In the genomic region with DNA sequence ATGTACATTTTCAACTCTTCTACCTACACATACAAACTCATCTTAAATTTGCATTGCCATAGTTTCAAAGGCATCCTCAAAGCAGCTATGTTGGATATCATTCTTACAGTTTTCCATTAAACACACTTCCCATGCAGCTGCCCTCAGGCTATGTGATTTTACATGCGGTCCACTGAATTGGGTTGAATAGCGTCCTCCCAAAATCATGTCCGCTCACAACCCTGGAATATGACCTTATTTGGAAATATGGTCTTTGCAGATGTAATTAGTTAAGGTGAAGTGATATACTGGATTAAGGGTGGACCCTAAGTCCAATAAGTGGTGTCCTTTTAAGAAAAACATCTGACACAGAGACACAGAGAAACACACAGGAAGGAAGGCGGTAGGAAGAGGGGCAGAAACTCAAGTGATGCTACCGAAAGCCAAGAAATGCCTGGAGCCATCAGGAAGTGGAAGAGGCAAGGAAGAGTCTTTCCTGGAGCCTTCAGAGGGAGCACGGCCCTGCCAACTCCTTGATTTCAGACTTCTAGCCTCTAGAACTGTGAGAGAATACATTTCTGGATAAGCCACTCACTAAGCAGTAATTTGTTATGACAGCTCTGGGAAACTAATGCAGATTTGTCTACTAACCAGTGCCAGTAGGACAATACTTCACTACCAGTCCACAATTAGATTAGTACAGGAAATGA, we compare ENCODE assay signal across 2 cellular contexts.
TF ChIP-seq lines count a peak whose summit lies in the region.

No MANE protein-coding gene starts in this region.

TF ChIP-seq in GM23338, 12 proteins besides CTCF, POLR2A, EP300 and RAD21:
- TF ChIP-seq, protein P1, sequence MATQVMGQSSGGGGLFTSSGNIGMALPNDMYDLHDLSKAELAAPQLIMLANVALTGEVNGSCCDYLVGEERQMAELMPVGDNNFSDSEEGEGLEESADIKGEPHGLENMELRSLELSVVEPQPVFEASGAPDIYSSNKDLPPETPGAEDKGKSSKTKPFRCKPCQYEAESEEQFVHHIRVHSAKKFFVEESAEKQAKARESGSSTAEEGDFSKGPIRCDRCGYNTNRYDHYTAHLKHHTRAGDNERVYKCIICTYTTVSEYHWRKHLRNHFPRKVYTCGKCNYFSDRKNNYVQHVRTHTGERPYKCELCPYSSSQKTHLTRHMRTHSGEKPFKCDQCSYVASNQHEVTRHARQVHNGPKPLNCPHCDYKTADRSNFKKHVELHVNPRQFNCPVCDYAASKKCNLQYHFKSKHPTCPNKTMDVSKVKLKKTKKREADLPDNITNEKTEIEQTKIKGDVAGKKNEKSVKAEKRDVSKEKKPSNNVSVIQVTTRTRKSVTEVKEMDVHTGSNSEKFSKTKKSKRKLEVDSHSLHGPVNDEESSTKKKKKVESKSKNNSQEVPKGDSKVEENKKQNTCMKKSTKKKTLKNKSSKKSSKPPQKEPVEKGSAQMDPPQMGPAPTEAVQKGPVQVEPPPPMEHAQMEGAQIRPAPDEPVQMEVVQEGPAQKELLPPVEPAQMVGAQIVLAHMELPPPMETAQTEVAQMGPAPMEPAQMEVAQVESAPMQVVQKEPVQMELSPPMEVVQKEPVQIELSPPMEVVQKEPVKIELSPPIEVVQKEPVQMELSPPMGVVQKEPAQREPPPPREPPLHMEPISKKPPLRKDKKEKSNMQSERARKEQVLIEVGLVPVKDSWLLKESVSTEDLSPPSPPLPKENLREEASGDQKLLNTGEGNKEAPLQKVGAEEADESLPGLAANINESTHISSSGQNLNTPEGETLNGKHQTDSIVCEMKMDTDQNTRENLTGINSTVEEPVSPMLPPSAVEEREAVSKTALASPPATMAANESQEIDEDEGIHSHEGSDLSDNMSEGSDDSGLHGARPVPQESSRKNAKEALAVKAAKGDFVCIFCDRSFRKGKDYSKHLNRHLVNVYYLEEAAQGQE (IDR thresholded peaks at IDR 0.05; ENCODE audit: unreplicated experiment): no peak
- no peak for TF ChIP-seq POLR2AphosphoS5 (IDR thresholded peaks at IDR 0.05; ENCODE audit: low read depth)
- no peak for TF ChIP-seq CREB1 (CRISPR knock-in tag; IDR thresholded peaks at IDR 0.05; ENCODE audit: low read depth)
- no peak for TF ChIP-seq EZH2phosphoT487 (IDR thresholded peaks at IDR 0.05; ENCODE audit: unreplicated experiment)
- TF ChIP-seq, protein P2, sequence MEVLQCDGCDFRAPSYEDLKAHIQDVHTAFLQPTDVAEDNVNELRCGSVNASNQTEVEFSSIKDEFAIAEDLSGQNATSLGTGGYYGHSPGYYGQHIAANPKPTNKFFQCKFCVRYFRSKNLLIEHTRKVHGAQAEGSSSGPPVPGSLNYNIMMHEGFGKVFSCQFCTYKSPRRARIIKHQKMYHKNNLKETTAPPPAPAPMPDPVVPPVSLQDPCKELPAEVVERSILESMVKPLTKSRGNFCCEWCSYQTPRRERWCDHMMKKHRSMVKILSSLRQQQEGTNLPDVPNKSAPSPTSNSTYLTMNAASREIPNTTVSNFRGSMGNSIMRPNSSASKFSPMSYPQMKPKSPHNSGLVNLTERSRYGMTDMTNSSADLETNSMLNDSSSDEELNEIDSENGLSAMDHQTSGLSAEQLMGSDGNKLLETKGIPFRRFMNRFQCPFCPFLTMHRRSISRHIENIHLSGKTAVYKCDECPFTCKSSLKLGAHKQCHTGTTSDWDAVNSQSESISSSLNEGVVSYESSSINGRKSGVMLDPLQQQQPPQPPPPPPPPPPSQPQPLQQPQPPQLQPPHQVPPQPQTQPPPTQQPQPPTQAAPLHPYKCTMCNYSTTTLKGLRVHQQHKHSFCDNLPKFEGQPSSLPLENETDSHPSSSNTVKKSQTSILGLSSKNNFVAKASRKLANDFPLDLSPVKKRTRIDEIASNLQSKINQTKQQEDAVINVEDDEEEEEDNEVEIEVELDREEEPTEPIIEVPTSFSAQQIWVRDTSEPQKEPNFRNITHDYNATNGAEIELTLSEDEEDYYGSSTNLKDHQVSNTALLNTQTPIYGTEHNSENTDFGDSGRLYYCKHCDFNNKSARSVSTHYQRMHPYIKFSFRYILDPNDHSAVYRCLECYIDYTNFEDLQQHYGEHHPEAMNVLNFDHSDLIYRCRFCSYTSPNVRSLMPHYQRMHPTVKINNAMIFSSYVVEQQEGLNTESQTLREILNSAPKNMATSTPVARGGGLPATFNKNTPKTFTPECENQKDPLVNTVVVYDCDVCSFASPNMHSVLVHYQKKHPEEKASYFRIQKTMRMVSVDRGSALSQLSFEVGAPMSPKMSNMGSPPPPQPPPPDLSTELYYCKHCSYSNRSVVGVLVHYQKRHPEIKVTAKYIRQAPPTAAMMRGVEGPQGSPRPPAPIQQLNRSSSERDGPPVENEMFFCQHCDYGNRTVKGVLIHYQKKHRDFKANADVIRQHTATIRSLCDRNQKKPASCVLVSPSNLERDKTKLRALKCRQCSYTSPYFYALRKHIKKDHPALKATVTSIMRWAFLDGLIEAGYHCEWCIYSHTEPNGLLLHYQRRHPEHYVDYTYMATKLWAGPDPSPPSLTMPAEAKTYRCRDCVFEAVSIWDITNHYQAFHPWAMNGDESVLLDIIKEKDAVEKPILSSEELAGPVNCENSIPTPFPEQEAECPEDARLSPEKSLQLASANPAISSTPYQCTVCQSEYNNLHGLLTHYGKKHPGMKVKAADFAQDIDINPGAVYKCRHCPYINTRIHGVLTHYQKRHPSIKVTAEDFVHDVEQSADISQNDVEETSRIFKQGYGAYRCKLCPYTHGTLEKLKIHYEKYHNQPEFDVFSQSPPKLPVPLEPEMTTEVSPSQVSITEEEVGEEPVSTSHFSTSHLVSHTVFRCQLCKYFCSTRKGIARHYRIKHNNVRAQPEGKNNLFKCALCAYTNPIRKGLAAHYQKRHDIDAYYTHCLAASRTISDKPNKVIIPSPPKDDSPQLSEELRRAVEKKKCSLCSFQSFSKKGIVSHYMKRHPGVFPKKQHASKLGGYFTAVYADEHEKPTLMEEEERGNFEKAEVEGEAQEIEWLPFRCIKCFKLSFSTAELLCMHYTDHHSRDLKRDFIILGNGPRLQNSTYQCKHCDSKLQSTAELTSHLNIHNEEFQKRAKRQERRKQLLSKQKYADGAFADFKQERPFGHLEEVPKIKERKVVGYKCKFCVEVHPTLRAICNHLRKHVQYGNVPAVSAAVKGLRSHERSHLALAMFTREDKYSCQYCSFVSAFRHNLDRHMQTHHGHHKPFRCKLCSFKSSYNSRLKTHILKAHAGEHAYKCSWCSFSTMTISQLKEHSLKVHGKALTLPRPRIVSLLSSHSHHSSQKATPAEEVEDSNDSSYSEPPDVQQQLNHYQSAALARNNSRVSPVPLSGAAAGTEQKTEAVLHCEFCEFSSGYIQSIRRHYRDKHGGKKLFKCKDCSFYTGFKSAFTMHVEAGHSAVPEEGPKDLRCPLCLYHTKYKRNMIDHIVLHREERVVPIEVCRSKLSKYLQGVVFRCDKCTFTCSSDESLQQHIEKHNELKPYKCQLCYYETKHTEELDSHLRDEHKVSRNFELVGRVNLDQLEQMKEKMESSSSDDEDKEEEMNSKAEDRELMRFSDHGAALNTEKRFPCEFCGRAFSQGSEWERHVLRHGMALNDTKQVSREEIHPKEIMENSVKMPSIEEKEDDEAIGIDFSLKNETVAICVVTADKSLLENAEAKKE (CRISPR knock-in tag; IDR thresholded peaks at IDR 0.05): no peak
- TF ChIP-seq STAT1 (IDR thresholded peaks at IDR 0.05; ENCODE audit: unreplicated experiment): no peak
TF ChIP-seq in GM23338: peak in this region for 0.

TF ChIP-seq in WTC11, 78 proteins besides CTCF, POLR2A, EP300 and RAD21 (continued from another document):
- TF ChIP-seq, protein P3, sequence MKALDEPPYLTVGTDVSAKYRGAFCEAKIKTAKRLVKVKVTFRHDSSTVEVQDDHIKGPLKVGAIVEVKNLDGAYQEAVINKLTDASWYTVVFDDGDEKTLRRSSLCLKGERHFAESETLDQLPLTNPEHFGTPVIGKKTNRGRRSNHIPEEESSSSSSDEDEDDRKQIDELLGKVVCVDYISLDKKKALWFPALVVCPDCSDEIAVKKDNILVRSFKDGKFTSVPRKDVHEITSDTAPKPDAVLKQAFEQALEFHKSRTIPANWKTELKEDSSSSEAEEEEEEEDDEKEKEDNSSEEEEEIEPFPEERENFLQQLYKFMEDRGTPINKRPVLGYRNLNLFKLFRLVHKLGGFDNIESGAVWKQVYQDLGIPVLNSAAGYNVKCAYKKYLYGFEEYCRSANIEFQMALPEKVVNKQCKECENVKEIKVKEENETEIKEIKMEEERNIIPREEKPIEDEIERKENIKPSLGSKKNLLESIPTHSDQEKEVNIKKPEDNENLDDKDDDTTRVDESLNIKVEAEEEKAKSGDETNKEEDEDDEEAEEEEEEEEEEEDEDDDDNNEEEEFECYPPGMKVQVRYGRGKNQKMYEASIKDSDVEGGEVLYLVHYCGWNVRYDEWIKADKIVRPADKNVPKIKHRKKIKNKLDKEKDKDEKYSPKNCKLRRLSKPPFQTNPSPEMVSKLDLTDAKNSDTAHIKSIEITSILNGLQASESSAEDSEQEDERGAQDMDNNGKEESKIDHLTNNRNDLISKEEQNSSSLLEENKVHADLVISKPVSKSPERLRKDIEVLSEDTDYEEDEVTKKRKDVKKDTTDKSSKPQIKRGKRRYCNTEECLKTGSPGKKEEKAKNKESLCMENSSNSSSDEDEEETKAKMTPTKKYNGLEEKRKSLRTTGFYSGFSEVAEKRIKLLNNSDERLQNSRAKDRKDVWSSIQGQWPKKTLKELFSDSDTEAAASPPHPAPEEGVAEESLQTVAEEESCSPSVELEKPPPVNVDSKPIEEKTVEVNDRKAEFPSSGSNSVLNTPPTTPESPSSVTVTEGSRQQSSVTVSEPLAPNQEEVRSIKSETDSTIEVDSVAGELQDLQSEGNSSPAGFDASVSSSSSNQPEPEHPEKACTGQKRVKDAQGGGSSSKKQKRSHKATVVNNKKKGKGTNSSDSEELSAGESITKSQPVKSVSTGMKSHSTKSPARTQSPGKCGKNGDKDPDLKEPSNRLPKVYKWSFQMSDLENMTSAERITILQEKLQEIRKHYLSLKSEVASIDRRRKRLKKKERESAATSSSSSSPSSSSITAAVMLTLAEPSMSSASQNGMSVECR (CRISPR knock-in tag; IDR thresholded peaks at IDR 0.05; ENCODE audit: borderline replicate concordance): no peak
- TF ChIP-seq, protein P4, sequence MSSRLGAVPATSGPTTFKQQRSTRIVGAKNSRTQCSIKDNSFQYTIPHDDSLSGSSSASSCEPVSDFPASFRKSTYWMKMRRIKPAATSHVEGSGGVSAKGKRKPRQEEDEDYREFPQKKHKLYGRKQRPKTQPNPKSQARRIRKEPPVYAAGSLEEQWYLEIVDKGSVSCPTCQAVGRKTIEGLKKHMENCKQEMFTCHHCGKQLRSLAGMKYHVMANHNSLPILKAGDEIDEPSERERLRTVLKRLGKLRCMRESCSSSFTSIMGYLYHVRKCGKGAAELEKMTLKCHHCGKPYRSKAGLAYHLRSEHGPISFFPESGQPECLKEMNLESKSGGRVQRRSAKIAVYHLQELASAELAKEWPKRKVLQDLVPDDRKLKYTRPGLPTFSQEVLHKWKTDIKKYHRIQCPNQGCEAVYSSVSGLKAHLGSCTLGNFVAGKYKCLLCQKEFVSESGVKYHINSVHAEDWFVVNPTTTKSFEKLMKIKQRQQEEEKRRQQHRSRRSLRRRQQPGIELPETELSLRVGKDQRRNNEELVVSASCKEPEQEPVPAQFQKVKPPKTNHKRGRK (CRISPR knock-in tag; IDR thresholded peaks at IDR 0.05; ENCODE audit: borderline replicate concordance): no peak
- TF ChIP-seq ZBTB21 (CRISPR knock-in tag; IDR thresholded peaks at IDR 0.05; ENCODE audit: borderline replicate concordance): no peak
- TF ChIP-seq ESRRA (CRISPR knock-in tag; IDR thresholded peaks at IDR 0.05; ENCODE audit: borderline replicate concordance): no peak
- TF ChIP-seq ZNF396 (CRISPR knock-in tag; IDR thresholded peaks at IDR 0.05; ENCODE audit: borderline replicate concordance): no peak
- no peak for TF ChIP-seq IRF2 (CRISPR knock-in tag; IDR thresholded peaks at IDR 0.05; ENCODE audit: borderline replicate concordance, low read depth)
TF ChIP-seq in WTC11: peak in this region for 0.
